In the genomic region with DNA sequence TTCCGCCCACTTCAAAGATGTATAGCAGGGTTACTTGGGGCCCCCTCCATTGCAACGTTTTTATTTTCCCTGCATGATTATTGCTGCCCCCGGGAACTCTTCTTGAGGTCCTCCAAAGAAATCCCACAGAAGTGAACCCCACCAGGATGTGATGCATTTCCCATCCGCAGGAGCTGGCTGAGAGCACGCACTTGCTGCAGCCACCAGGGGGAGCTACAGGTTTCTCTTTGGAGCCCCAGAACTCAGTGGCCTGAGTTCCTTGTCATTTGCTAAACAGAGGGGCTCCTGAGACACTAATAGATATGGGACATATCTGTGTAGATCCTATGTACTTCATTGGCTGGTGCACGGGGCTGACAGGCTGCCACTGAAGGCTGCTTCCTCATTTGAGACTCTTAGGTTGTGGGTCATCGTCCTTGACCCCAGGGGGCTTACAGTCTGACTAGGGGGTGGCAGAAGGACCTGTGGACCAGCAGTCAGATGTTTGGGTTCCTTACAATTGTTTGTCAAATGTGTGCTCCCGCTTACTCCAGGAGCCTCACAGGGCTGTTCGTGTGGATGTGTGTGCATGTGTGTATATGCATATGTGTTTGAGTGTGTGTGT, we compare ENCODE assay signal across 9 cellular contexts. TPM values are rescaled to one million over a fixed set of nuclear protein-coding genes. Genes with fewer than 3 reads are reported as not detected.
A peak's percentile ranks its signal among the peaks of the same experiment; 100 is the strongest.
DNase-seq lines count a peak whose midpoint lies in the region; ATAC-seq and TF ChIP-seq lines count a peak whose summit lies in the region.
"Had no signal": no experiment of that assay in that cellular context is flagged by ENCODE, and none has a peak within 500 bp of the region (broad histone marks: within the 10 kb centered on the region; RNA-seq: fewer than 3 reads in every experiment).

No MANE protein-coding gene starts in this region.

- no peaks in the 10 kb centered on the region for H3K36me3 Mint-ChIP-seq in HFFc6 (ENCODE audit: low read depth)

- no peak for ATAC-seq in HG02623 (IDR thresholded peaks at IDR 0.05; ENCODE audit: unreplicated experiment)

- H3K36me3 ChIP-seq in hepatocyte (replicated peaks; ENCODE audit: insufficient read depth, low read depth), result no peaks in the 10 kb centered on the region
- H3K36me3 ChIP-seq: neutrophil had no signal

- H3K4me1 Mint-ChIP-seq in HFFc6 (ENCODE audit: low read depth), result no peaks in the 10 kb centered on the region; the same call in 1 of the 2 replicates

- no peak overlapping the region for H3K27ac Mint-ChIP-seq in HFFc6

- H3K9me3 Mint-ChIP-seq in HFFc6, result no peaks in the 10 kb centered on the region

- peak; percentile 93 for TF ChIP-seq CTCF in GM12873 (IDR thresholded peaks at IDR 0.05; ENCODE audit: insufficient read depth, low read depth, low read length, missing control alignments)
- TF ChIP-seq CTCF in HFFc6 (IDR thresholded peaks at IDR 0.05), result peak; percentile 97
- TF ChIP-seq CTCF in hepatocyte (IDR thresholded peaks at IDR 0.05; ENCODE audit: poor library complexity), result peak; percentile 96

- no peak overlapping the region for H2AFZ ChIP-seq in hepatocyte

- WGBS in hepatocyte (ENCODE audit: low lambda C conversion rate, missing lambda C conversion rate), result 28% methylated on average over 9 of the region's 9 CpGs

- H3K9me2 ChIP-seq in hepatocyte (replicated peaks; ENCODE audit: insufficient read depth), result no peaks in the 10 kb centered on the region

- H3K9me3 ChIP-seq in hepatocyte (ENCODE audit: low read depth), result no peaks in the 10 kb centered on the region
- H3K9me3 ChIP-seq: neutrophil had no signal

- no peak overlapping the region for H3K4me2 ChIP-seq in hepatocyte

- H3K79me2 ChIP-seq in hepatocyte, result no peaks in the 10 kb centered on the region

- DNase-seq in HFFc6, result peak; percentile 52
- peak; percentile 25 for DNase-seq in NCI-H1105 (lab: John Stamatoyannopoulos, UW)
- peak; percentile 26 to 52 (median 39) for DNase-seq in T-helper 2 cell
- peak in 52 of 56 donors; percentile 5 to 82 (median 54) for DNase-seq in amygdala (lab: John Stamatoyannopoulos, UW)
- DNase-seq in hepatocyte (ENCODE audit: low spot score), result peak; percentile 90
- DNase-seq in smooth muscle cell of the brain vasculature (ENCODE audit: low read depth, low spot score), result peak; percentile 47

- peaks cover 13% of the 10 kb centered on the region for H3K27me3 Mint-ChIP-seq in HFFc6 (ENCODE audit: insufficient read depth)

- H4K20me1 ChIP-seq in hepatocyte (ENCODE audit: insufficient read depth, poor library complexity, severe bottlenecking), result no peaks in the 10 kb centered on the region

- H3K27ac ChIP-seq in hepatocyte, result no peak overlapping the region
- H3K27ac ChIP-seq: neutrophil had no signal

- H3K4me3 ChIP-seq in hepatocyte, result no peak overlapping the region

- H3K4me1 ChIP-seq in hepatocyte (ENCODE audit: insufficient read depth), result no peaks in the 10 kb centered on the region

- H3K4me3 Mint-ChIP-seq in HFFc6, result no peak overlapping the region

- H3K27me3 ChIP-seq in hepatocyte, result peaks cover 13% of the 10 kb centered on the region

RNA-seq across cellular contexts. Expression of a gene that starts 52.3 kb away (rescaled TPM):
- total RNA-seq in HFFc6 (2021; fragmentation: NEBNext Ultra II Directional; extraction: Animal tissue kit (Norgen Biotek cat#: 25700)), result not detected
- 0.28 and 0.43 TPM in 2 replicates for total RNA-seq in hepatocyte
- 0.24 and 0.75 TPM in 2 replicates for polyA plus RNA-seq in hepatocyte

RNA-seq across cellular contexts. Expression of a gene that starts 54.6 kb away (rescaled TPM):
- total RNA-seq in HFFc6 (2021; fragmentation: NEBNext Ultra II Directional; extraction: Animal tissue kit (Norgen Biotek cat#: 25700)), result 10 to 100 TPM; 16.6 to 19.4 (median 17.7) TPM
- 7.9 and 9.9 TPM in 2 replicates for total RNA-seq in hepatocyte
- 8.7 and 10.7 TPM in 2 replicates for polyA plus RNA-seq in hepatocyte

Comparison
In these comparisons a context has a peak if more than half of its experiments do, and no peak if none do; other contexts are left out.
1. DNase-seq: peak in every context shown above with its lines; median percentile 90 in hepatocyte; 54 in amygdala; 52 in HFFc6; 47 in smooth muscle cell of the brain vasculature; 39 in T-helper 2 cell; 25 in NCI-H1105.